21 cellular contexts compared by ENCODE assay signal in the genomic region with DNA sequence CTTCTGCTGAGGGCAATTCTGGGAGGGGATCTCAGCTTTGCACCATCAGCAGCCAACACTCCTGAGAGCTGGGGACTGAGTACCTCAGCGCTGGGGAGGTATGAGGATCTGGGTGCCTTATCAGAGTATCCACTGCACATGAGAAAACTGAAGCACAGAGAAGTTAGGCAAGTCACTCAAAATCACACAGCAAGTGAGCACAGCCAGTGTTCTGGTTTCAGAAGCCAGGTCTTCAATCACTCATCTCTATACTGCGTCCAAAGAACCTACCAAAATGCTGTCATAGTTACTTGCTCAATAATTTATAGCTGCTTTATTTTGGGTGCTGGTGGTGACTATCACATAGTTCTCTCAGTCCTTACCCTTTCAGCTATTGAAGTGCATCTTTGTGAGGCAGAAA. TPM values are rescaled to one million over a fixed set of nuclear protein-coding genes. Genes with fewer than 3 reads are reported as not detected.
"Had no signal": no experiment of that assay in that cellular context is flagged by ENCODE, and none has a peak within 500 bp of the region (broad histone marks: within the 10 kb centered on the region; RNA-seq: fewer than 3 reads in every experiment).

No MANE protein-coding gene starts in this region.

- H3K36me3 ChIP-seq: neural progenitor cell, pancreas, tibial artery, upper lobe of left lung, uterus had no signal

- H3K27ac ChIP-seq: neural progenitor cell, pancreas, upper lobe of left lung, uterus had no signal

- DNase-seq: cortex of kidney; erythroblast; foreskin melanocyte; head of caudate nucleus; left colon; occipital lobe; pancreas; right cardiac atrium; stimulated activated CD4-positive, alpha-beta T cell treated with anti-CD3 and anti-CD28 coated beads, Interleukin-15, amount 100 ng/mL, for 24 hours; stimulated activated CD4-positive, alpha-beta T cell treated with anti-CD3 and anti-CD28 coated beads, Interleukin-1b, Interleukin-23, amount 100 ng/mL, for 48 hours; stimulated activated CD4-positive, alpha-beta T cell treated with anti-CD3 and anti-CD28 coated beads, Interleukin-4, amount 100 ng/mL, for 24 hours; tibial artery; upper lobe of left lung; uterus had no signal

- H3K4me3 Mint-ChIP-seq: mesothelial cell of epicardium; natural killer cell treated with Interleukin-12 subunit alpha and Interleukin-12 subunit beta and Interleukin-15 and Interleukin-18, amount 100 ng/mL, for 72 hours; neural progenitor cell; stimulated activated memory B cell treated with anti-CD40 and anti-IgM and Interleukin-4, amounts not matched to agents 10 μg/mL and 1 μg/mL and 100 μg/mL, for 72 hours; stimulated activated naive CD8-positive, alpha-beta T cell treated with anti-CD3 and anti-CD28 coated beads, Interleukin-15, Interleukin-2, amounts not matched to agents 100 ng/mL and 50 ng/mL, for 24 hours had no signal

- H3K27ac Mint-ChIP-seq: mesothelial cell of epicardium; natural killer cell treated with Interleukin-12 subunit alpha and Interleukin-12 subunit beta and Interleukin-15 and Interleukin-18, amount 100 ng/mL, for 72 hours; neural progenitor cell; progenitor cell of endocrine pancreas; stimulated activated memory B cell treated with anti-CD40 and anti-IgM and Interleukin-4, amounts not matched to agents 10 μg/mL and 1 μg/mL and 100 μg/mL, for 72 hours had no signal

- H3K9me3 Mint-ChIP-seq: mesothelial cell of epicardium; natural killer cell treated with Interleukin-12 subunit alpha and Interleukin-12 subunit beta and Interleukin-15 and Interleukin-18, amount 100 ng/mL, for 72 hours; stimulated activated memory B cell treated with anti-CD40 and anti-IgM and Interleukin-4, amounts not matched to agents 10 μg/mL and 1 μg/mL and 100 μg/mL, for 72 hours; stimulated activated naive CD8-positive, alpha-beta T cell treated with anti-CD3 and anti-CD28 coated beads, Interleukin-15, Interleukin-2, amounts not matched to agents 100 ng/mL and 50 ng/mL, for 24 hours had no signal

- H3K4me3 ChIP-seq: hepatocyte, neural progenitor cell, pancreas, tibial artery, upper lobe of left lung, uterus had no signal

- H3K36me3 Mint-ChIP-seq: mesothelial cell of epicardium; natural killer cell treated with Interleukin-12 subunit alpha and Interleukin-12 subunit beta and Interleukin-15 and Interleukin-18, amount 100 ng/mL, for 72 hours; neural progenitor cell; stimulated activated memory B cell treated with anti-CD40 and anti-IgM and Interleukin-4, amounts not matched to agents 10 μg/mL and 1 μg/mL and 100 μg/mL, for 72 hours had no signal

- H3K79me2 ChIP-seq: hepatocyte had no signal

- H3K9ac ChIP-seq: neural progenitor cell had no signal

- FAIRE-seq: pancreas had no signal

- H3K27me3 Mint-ChIP-seq: stimulated activated naive CD8-positive, alpha-beta T cell treated with anti-CD3 and anti-CD28 coated beads, Interleukin-15, Interleukin-2, amounts not matched to agents 100 ng/mL and 50 ng/mL, for 24 hours had no signal

- H2AFZ ChIP-seq: hepatocyte, neural progenitor cell had no signal

- H3K27me3 ChIP-seq: hepatocyte, neural progenitor cell, pancreas, tibial artery, upper lobe of left lung, uterus had no signal

- H3K4me2 ChIP-seq: hepatocyte, neural progenitor cell had no signal

- H3K4me1 ChIP-seq: uterus had no signal

- H3K9me3 ChIP-seq: pancreas, tibial artery, upper lobe of left lung, uterus had no signal

RNA-seq across cellular contexts. Expression of a gene that starts 5.0 kb away (rescaled TPM):
- total RNA-seq: progenitor cell of endocrine pancreas, uterus had no signal
